ENCODE assay signal across 8 cellular contexts in the genomic region with DNA sequence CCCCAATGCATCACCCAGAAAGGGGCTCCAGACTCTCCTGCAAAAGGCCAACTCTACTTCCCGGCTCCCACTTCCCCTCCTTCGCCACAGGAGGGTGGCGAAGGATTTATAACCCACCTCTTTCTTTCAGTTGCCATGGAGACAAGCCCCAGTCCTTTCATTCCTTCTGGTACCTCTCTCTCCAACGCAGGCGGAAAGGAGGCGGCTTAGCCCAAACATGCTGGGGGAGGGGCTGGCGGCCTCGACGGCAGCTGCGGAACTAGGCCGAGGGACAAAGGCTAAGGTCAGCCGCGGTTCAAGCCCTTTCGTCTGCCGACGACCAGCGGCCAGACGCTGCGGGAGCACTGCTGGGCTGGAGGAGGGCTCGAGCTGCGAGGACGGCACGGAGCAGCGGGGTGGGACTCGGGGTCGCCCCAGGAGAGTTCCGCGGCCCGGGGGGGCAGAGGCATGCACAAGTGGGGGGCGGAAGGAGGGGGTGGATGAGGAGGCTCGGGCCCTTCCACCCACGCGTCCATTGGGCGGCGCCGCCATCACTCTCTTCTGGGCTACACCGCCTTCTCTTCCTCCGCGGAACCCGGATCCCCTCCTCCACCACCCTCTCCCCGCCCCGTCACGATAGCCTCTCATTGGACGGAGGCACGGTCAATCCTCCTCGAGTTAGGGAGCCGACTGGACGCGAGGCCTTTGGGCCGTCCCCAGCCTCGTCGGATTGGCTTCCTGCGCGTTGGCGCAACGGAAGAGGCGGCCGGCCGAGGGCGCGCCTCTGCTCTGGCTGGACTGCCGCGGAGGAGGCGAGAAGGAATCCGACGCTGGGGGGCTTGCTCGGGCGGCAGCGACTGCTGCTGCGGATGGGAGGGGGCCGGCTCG. TPM values are rescaled to one million over a fixed set of nuclear protein-coding genes. Genes with fewer than 3 reads are reported as not detected.
DNase-seq lines count a peak whose midpoint lies in the region; ATAC-seq and TF ChIP-seq lines count a peak whose summit lies in the region.

A gene (plus strand): TSS at position 766 of the 867 bp plus-strand sequence.

- peak within 1 kb of the TSS; percentile 86 to 92 for H3K27ac ChIP-seq in ovary
- peak within 1 kb of the TSS; percentile 86 to 96 (median 93) for H3K27ac ChIP-seq in thyroid gland

- peak; percentile 95 for TF ChIP-seq POLR2A in ovary (IDR thresholded peaks at IDR 0.05)
- TF ChIP-seq POLR2A in thyroid gland (IDR thresholded peaks at IDR 0.05): peak; percentile 73 to 96

- peak; percentile 35 for TF ChIP-seq CTCF in GM12874 (IDR thresholded peaks at IDR 0.05; ENCODE audit: insufficient read depth, low read depth, low read length)
- peak; percentile 23 to 54 (median 44) for TF ChIP-seq CTCF in ovary (IDR thresholded peaks at IDR 0.05)
- TF ChIP-seq CTCF in thyroid gland (IDR thresholded peaks at IDR 0.05): peak; percentile 12 to 76 (median 52)

- H3K9me3 ChIP-seq in ovary: no peaks in the 10 kb centered on the region
- no peaks in the 10 kb centered on the region for H3K9me3 ChIP-seq in thyroid gland

- intact Hi-C loops in head of caudate nucleus (cut with DNase I) (loop anchor here (5.0 kb wide), 1 partner anchor 128 kb away; a partner anchor contains a TSS), ovary (cut with DNase I) (loop anchor here in 3 of 4 donors (1.0 to 10.0 kb wide), 4 partner anchors 126 to 196 kb away; a partner anchor contains a TSS), thyroid gland (cut with DNase I) (loop anchor here (5.0 kb wide), 1 partner anchor 183 kb away; no protein-coding TSS in a partner anchor)

- H3K4me3 ChIP-seq in ovary (peak within 1 kb of the TSS; percentile 93), thyroid gland (replicated peaks in 1 of 3) (peak within 1 kb of the TSS; percentile 63 to 99 (median 74))

- H3K27me3 ChIP-seq in ovary (no peaks in the 10 kb centered on the region), thyroid gland (no peaks in the 10 kb centered on the region)

- ATAC-seq in HG02763 (IDR thresholded peaks at IDR 0.05; ENCODE audit: unreplicated experiment): peak; percentile 90

- DNase-seq in NCI-H1417 (lab: John Stamatoyannopoulos, UW) (peak; percentile 99 to 100 (median 100)), SW 1271 (lab: John Stamatoyannopoulos, UW) (peak; percentile 98), head of caudate nucleus (peak; percentile 97 to 100 (median 99)), ovary (peak; percentile 99 to 100 (median 99)), thyroid gland (peak; percentile 99)
- peak; percentile 95 for DNase-seq in activated naive CD8-positive, alpha-beta T cell treated with anti-CD3 and anti-CD28 coated beads, Interleukin-2, amount 50 U/mL, for 16 hours (ENCODE audit: low read depth, low spot score)

- H3K36me3 ChIP-seq in ovary (no peaks in the 10 kb centered on the region), thyroid gland (no peaks in the 10 kb centered on the region)

- WGBS in ovary, 3 donors: 0% methylated on average over 50 to 72 of the region's 72 CpGs
- 0 to 1% methylated on average over 16 to 30 of the region's 72 CpGs for WGBS in thyroid gland, 2 donors

- TF ChIP-seq EP300 in ovary (IDR thresholded peaks at IDR 0.05): no peak

- H3K4me1 ChIP-seq in ovary (ENCODE audit: insufficient read depth) (peaks cover 13% of the 10 kb centered on the region), thyroid gland (peaks cover 29 to 40% of the 10 kb centered on the region in 2 donors)

RNA-seq across cellular contexts. Expression of the gene that starts here (rescaled TPM):
- 10 to 100 TPM; 22.2 to 34.9 (median 33.9) TPM for total RNA-seq in ovary
- 10 to 100 TPM; 20.0 to 39.5 TPM for polyA plus RNA-seq in ovary
- 10 to 100 TPM; 52.3 to 63.4 (median 61.4) TPM for total RNA-seq in thyroid gland

Comparison
In these comparisons a context has a peak if more than half of its experiments do, and no peak if none do; other contexts are left out.
1. Peak in every context shown above with its lines: DNase-seq, ATAC-seq, H3K4me3 ChIP-seq and H3K27ac ChIP-seq.